Comparison of ENCODE assay signal across 35 cellular contexts in genomic region chr3:5638550-5638949, GRCh38.
"Had no signal": no experiment of that assay in that cellular context is flagged by ENCODE, and none has a peak within 500 bp of the region (broad histone marks: within the 10 kb centered on the region; RNA-seq: fewer than 3 reads in every experiment).

No MANE protein-coding gene starts in this region.

- H3K27ac ChIP-seq: KMS-11 had no signal

- H3K9me3 ChIP-seq: MG63 had no signal

- DNase-seq: Karpas-422, Kasumi-1, MG63, MM.1S, MV-4-11, NCI-H1048, NCI-H1092, NCI-H1092 treated with DMSO at 0.1 percent for 48 hours, NCI-H1105, NCI-H1105 treated with DMSO at 0.1 percent for 48 hours, NCI-H1417, NCI-H1417 treated with DMSO at 0.1 percent for 48 hours, NCI-H1436, NCI-H1436 treated with DMSO at 0.1 percent for 48 hours, NCI-H1694, NCI-H1694 treated with DMSO at 0.1 percent for 48 hours, NCI-H187, NCI-H187 treated with DMSO at 0.1 percent for 48 hours, NCI-H1930, NCI-H2029, NCI-H2029 treated with DMSO at 0.1 percent for 48 hours, NCI-H2081, NCI-H2081 treated with DMSO at 0.1 percent for 48 hours, NCI-H2107, NCI-H2171, NCI-H2171 treated with DMSO at 0.1 percent for 48 hours, NCI-H2227 treated with DMSO at 0.1 percent for 48 hours, NCI-H226, NCI-H345, NCI-H446, NCI-H446 treated with DMSO at 0.1 percent for 48 hours, NCI-H510A, NCI-H510A treated with DMSO at 0.1 percent for 48 hours, NCI-H524 had no signal

- H3K36me3 ChIP-seq: MG63 had no signal

- H3K4me3 ChIP-seq: MG63 had no signal

- H3K9ac ChIP-seq: KMS-11 had no signal

- H3K27me3 ChIP-seq: MG63 had no signal

- H3K4me2 ChIP-seq: KMS-11 had no signal
